8 cellular contexts compared by ENCODE assay signal in genomic region chr13:111153279-111153976, GRCh38. TPM values are rescaled to one million over a fixed set of nuclear protein-coding genes. Genes with fewer than 3 reads are reported as not detected.
DNase-seq lines count a peak whose midpoint lies in the region; FAIRE-seq and TF ChIP-seq lines count a peak whose summit lies in the region.

No MANE protein-coding gene starts in this region.

- H3K27ac ChIP-seq in neutrophil (peak overlapping the region; percentile 89), substantia nigra (ENCODE audit: low read depth, low read length, poor library complexity, severe bottlenecking) (peak overlapping the region; percentile 86)

- FAIRE-seq in frontal cortex (lab: Jason Lieb, UNC): no peak

- peak; percentile 16 for TF ChIP-seq CTCF in neutrophil (IDR thresholded peaks at IDR 0.05)

- DNase-seq in GF-D8 (lab: John Stamatoyannopoulos, UW) (peak; percentile 76), HCEC 1CT (peak; percentile 86), MG63 (peak; percentile 95), SIG-M5 treated with dmso at 0.1 percent for 504 hours (lab: John Stamatoyannopoulos, UW; ENCODE audit: unreplicated experiment) (peak; percentile 86), frontal cortex (ENCODE audit: low spot score in 2 of 2) (peak; percentile 95 to 97), substantia nigra (lab: John Stamatoyannopoulos, UW) (peak; percentile 56 to 95 (median 89))
- DNase-seq in activated naive CD4-positive, alpha-beta T cell treated with Interleukin-2 at 50 U/mL for 16 hours: peak; percentile 96

- H3K4me3 ChIP-seq in MG63 (peak overlapping the region; percentile 81), neutrophil (ENCODE audit: low read depth in 1 of 2, low read length in 1 of 2) (peak overlapping the region; percentile 75 to 89)

- H3K9me3 ChIP-seq in MG63 (no peaks in the 10 kb centered on the region), neutrophil (no peaks in the 10 kb centered on the region)

- peaks cover 18 to 20% of the 10 kb centered on the region in 2 experiments for H3K4me1 ChIP-seq in neutrophil (ENCODE audit: control insufficient read depth in 1 of 2, insufficient read depth in 1 of 2, low read depth in 1 of 2, low read length in 1 of 2)

- H3K36me3 ChIP-seq in MG63 (peaks cover 8% of the 10 kb centered on the region), neutrophil (no peaks in the 10 kb centered on the region)

- H3K27me3 ChIP-seq in MG63 (no peaks in the 10 kb centered on the region), neutrophil (peaks cover 50% of the 10 kb centered on the region)

RNA-seq across cellular contexts. Expression of gene ARHGEF7, which starts 38.3 kb away (rescaled TPM):
- total RNA-seq in MG63 (2014; rRNA removed; shearing (Covaris generic); ENCODE audit: low replicate concordance): 9.7 and 11.4 TPM in 2 replicates
- 137 TPM for total RNA-seq in frontal cortex

Comparison
In these comparisons a context has a peak if more than half of its experiments do, and no peak if none do; other contexts are left out.
1. Peak in every context shown above with its lines: DNase-seq, H3K4me3 ChIP-seq and H3K27ac ChIP-seq.
2. RNA of gene ARHGEF7, which starts 38.3 kb away (total RNA-seq): 137 TPM in frontal cortex (single experiment); 9.7 to 11.4 TPM in MG63; every median in the first group is over 10 times any median in the second.